9 cellular contexts compared by ENCODE assay signal in the genomic region with DNA sequence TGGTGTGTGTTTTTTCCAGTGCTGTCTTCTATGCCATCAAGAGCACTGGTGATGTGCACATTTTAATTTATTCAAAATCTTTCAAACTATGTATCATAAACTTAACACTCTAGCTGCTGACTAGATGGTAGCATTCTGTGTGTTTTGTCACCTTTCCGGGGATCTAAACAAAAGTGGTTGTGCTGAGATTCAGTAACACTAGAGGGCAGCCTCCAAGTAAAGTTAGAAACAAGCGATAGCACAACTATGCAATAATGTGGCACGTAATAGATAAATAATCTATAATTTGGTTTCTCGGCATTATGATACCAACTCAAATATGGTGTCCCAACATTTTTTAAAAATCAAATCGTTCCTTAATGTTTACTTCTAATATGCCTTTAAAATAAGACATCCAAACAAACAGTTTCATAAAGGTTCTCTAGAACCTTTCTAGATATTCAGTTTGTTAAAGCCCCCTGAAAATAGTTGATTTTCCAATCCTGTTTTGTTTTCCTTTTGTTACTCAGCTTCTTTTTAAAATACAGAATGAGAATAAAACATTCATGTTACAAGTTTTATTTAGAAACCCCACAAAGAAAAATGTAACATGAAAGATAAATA. TPM values are rescaled to one million over a fixed set of nuclear protein-coding genes. Genes with fewer than 3 reads are reported as not detected.
DNase-seq lines count a peak whose midpoint lies in the region; ATAC-seq and TF ChIP-seq lines count a peak whose summit lies in the region.
"Had no signal": no experiment of that assay in that cellular context is flagged by ENCODE, and none has a peak within 500 bp of the region (broad histone marks: within the 10 kb centered on the region; RNA-seq: fewer than 3 reads in every experiment).

No MANE protein-coding gene starts in this region.

- DNase-seq in DMS53 treated with DMSO at 0.1 percent for 48 hours (lab: John Stamatoyannopoulos, UW; ENCODE audit: unreplicated experiment), result peak; percentile 56
- no peak for DNase-seq in HFF-Myc (ENCODE audit: extremely low read depth, low read depth)
- DNase-seq in left colon, result no peak
- DNase-seq in activated naive CD8-positive, alpha-beta T cell treated with anti-CD3 and anti-CD28 coated beads for 36 hours, result no peak
- no peak for DNase-seq in NK-92 (lab: John Stamatoyannopoulos, UW; ENCODE audit: unreplicated experiment)
- no peak for DNase-seq in NCI-H2107 (lab: John Stamatoyannopoulos, UW)
- no peak for DNase-seq in sciatic nerve (ENCODE audit: low spot score)

- no peak overlapping the region for H3K27ac Mint-ChIP-seq in activated naive CD8-positive, alpha-beta T cell treated with anti-CD3 and anti-CD28 coated beads for 36 hours
- H3K27ac Mint-ChIP-seq: IgD-negative memory B cell had no signal

- H3K4me3 ChIP-seq in HFF-Myc (replicated peaks; ENCODE audit: low read depth, low read length), result no peak overlapping the region

- no peaks in the 10 kb centered on the region for H3K9me3 Mint-ChIP-seq in activated naive CD8-positive, alpha-beta T cell treated with anti-CD3 and anti-CD28 coated beads for 36 hours

- intact Hi-C loops in left colon (cut with DNase I, micrococcal nuclease) (no loop called here), sciatic nerve (cut with DNase I) (no loop called here)

- H3K4me1 Mint-ChIP-seq in activated naive CD8-positive, alpha-beta T cell treated with anti-CD3 and anti-CD28 coated beads for 36 hours, result no peaks in the 10 kb centered on the region

- no peak overlapping the region for H3K27ac ChIP-seq in VCaP

- TF ChIP-seq CTCF in HFF-Myc (IDR thresholded peaks at IDR 0.05; ENCODE audit: low read depth, low read length, missing control alignments) (peak; percentile 49), VCaP (conservative IDR thresholded peaks at IDR 0.05) (peak; percentile 81)

- H3K36me3 Mint-ChIP-seq in activated naive CD8-positive, alpha-beta T cell treated with anti-CD3 and anti-CD28 coated beads for 36 hours, result no peaks in the 10 kb centered on the region

- H3K27me3 Mint-ChIP-seq in activated naive CD8-positive, alpha-beta T cell treated with anti-CD3 and anti-CD28 coated beads for 36 hours, result no peaks in the 10 kb centered on the region

- ATAC-seq in left colon, result peak; percentile 47
- no peak for ATAC-seq in sciatic nerve

- H3K4me3 Mint-ChIP-seq in activated naive CD8-positive, alpha-beta T cell treated with anti-CD3 and anti-CD28 coated beads for 36 hours, result no peak overlapping the region
- H3K4me3 Mint-ChIP-seq: IgD-negative memory B cell had no signal

RNA-seq across cellular contexts. Expression of gene SEMA6A, which starts 16.9 kb away (rescaled TPM):
- 100 to 1,000 TPM; 100 to 103 TPM for total RNA-seq in left colon
- total RNA-seq in activated naive CD8-positive, alpha-beta T cell treated with anti-CD3 and anti-CD28 coated beads for 36 hours, result not detected
- total RNA-seq in sciatic nerve, result 35.4 TPM

Comparison
In these comparisons a context has a peak if more than half of its experiments do, and no peak if none do; other contexts are left out.
1. RNA of gene SEMA6A, which starts 16.9 kb away (total RNA-seq): 100 to 103 TPM in left colon and 35.4 TPM in sciatic nerve (single experiment); not detected in activated naive CD8-positive, alpha-beta T cell treated with anti-CD3 and anti-CD28 coated beads for 36 hours; every median in the first group is over 10 times any median in the second.